ENCODE assay signal across 1 cellular context in genomic region chr12:24360461-24360860, GRCh38.
TF ChIP-seq lines count a peak whose summit lies in the region.

No MANE protein-coding gene starts in this region.

TF ChIP-seq in GM12878, 131 proteins besides CTCF, POLR2A, EP300 and RAD21 (continued from another document):
- no peak for TF ChIP-seq E4F1 (IDR thresholded peaks at IDR 0.05; ENCODE audit: borderline replicate concordance, partially characterized antibody)
- no peak for TF ChIP-seq ETV6 (conservative IDR thresholded peaks at IDR 0.05 in 1 of 2, IDR thresholded peaks at IDR 0.05 in 1 of 2; ENCODE audit: borderline replicate concordance in 1 of 2, low read depth in 1 of 2)
- no peak for TF ChIP-seq NBN (IDR thresholded peaks at IDR 0.05)
- no peak for TF ChIP-seq NKRF (conservative IDR thresholded peaks at IDR 0.05)
- no peak for TF ChIP-seq ZNF622 (IDR thresholded peaks at IDR 0.05)
- TF ChIP-seq SREBF2 (IDR thresholded peaks at IDR 0.05; ENCODE audit: low read length) = no peak
TF ChIP-seq in GM12878: peak in this region for 0.
